8 cellular contexts compared by ENCODE assay signal in the genomic region with DNA sequence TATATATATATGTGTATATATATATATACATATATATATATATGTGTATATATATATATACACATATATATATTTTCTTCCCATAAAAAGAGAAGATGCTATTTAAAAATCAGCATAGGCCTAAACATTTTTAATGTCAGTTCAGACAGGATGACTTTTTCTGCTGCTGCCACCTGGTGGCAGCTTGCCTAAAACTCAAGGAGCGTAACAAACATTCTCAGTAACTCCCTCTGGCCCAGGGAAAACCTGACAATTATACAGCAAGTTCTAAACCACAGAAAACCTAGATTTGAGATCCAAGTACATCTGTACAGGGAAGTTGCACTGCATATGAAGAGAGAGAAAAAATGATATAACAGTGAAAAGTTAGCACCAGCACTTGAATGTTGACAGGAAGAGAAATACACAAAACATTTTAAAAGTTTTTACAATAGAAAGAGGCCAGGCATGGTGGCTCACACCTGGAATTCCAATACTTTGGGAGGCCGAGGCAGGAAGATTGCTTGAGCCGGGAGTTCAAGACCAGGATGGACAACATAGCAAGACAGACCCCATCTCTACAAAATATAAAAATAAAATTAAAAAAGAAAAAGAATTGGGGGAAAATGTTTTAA. TPM values are rescaled to one million over a fixed set of nuclear protein-coding genes. Genes with fewer than 3 reads are reported as not detected.
DNase-seq lines count a peak whose midpoint lies in the region; ATAC-seq and TF ChIP-seq lines count a peak whose summit lies in the region.

No MANE protein-coding gene starts in this region.

- H3K4me1 ChIP-seq in SK-N-SH (ENCODE audit: control insufficient read depth in 1 of 2, insufficient read depth in 2 of 2, low read depth in 1 of 2, low read length in 1 of 2) (no peaks in the 10 kb centered on the region), ascending aorta (no peaks in the 10 kb centered on the region)

- no peaks in the 10 kb centered on the region for H3K79me2 ChIP-seq in SK-N-SH (ENCODE audit: insufficient read depth)

- H3K4me3 ChIP-seq in GM12865 (ENCODE audit: low read depth, low read length) (no peak overlapping the region), SK-N-SH (ENCODE audit: low read depth in 2 of 2, low read length in 1 of 2) (no peak overlapping the region), ascending aorta (no peak overlapping the region)

- H2AFZ ChIP-seq in SK-N-SH (ENCODE audit: low read depth): no peak overlapping the region

- POLR2A ChIA-PET in SK-N-SH (lab: Yijun Ruan, JAX): no interaction called here

- H3K27me3 ChIP-seq in SK-N-SH (ENCODE audit: insufficient read depth): peaks cover 42% of the 10 kb centered on the region; the same call in 1 of the 2 replicates
- no peaks in the 10 kb centered on the region for H3K27me3 ChIP-seq in ascending aorta

- peak; percentile 73 for TF ChIP-seq CTCF in 22Rv1 (IDR thresholded peaks at IDR 0.05)
- TF ChIP-seq CTCF in GM12865 (IDR thresholded peaks at IDR 0.05; ENCODE audit: insufficient read depth, low read depth, low read length, missing control alignments): peak; percentile 63
- peak; percentile 71 for TF ChIP-seq CTCF in SK-N-SH (IDR thresholded peaks at IDR 0.05)
- peak; percentile 26 to 56 (median 45) for TF ChIP-seq CTCF in ascending aorta (IDR thresholded peaks at IDR 0.05)

- no peak for TF ChIP-seq EP300 in SK-N-SH (IDR thresholded peaks at IDR 0.05; ENCODE audit: borderline replicate concordance in 1 of 2, low read depth in 1 of 2, low read length in 1 of 2)

- H3F3A ChIP-seq in SK-N-SH (replicated peaks; ENCODE audit: insufficient read depth): no peaks in the 10 kb centered on the region

- 0% methylated on average over 3 of the region's 3 CpGs for WGBS in SK-N-SH (ENCODE audit: low lambda C conversion rate)

- no peaks in the 10 kb centered on the region for H4K20me1 ChIP-seq in SK-N-SH (ENCODE audit: insufficient read depth)

- H3K4me2 ChIP-seq in SK-N-SH: no peak overlapping the region

- H3K36me3 ChIP-seq in SK-N-SH (replicated peaks in 1 of 2; ENCODE audit: control insufficient read depth in 1 of 2, insufficient read depth in 2 of 2, low read length in 1 of 2) (no peaks in the 10 kb centered on the region), ascending aorta (no peaks in the 10 kb centered on the region)

- peak; percentile 65 for DNase-seq in GM12865 (ENCODE audit: low read depth)
- DNase-seq in Kasumi-1 (lab: John Stamatoyannopoulos, UW): peak; percentile 71 to 77
- peak; percentile 32 for DNase-seq in SK-N-SH
- no peak for DNase-seq in ascending aorta (ENCODE audit: low spot score in 2 of 2)
- DNase-seq in iPS-NIHi11 (ENCODE audit: low spot score): peak; percentile 35
- peak; percentile 6 for DNase-seq in stimulated activated CD4-positive, alpha-beta T cell treated with anti-CD3 and anti-CD28 coated beads, Interleukin-2, amount 100 ng/mL, for 4 hours (ENCODE audit: low read depth)

- no peak overlapping the region for H3K9ac ChIP-seq in SK-N-SH

- no peak for ATAC-seq in HG03139 (IDR thresholded peaks at IDR 0.05; ENCODE audit: unreplicated experiment)

- CTCF ChIA-PET in SK-N-SH (lab: Yijun Ruan, JAX): interaction anchor here (0.6 to 2.7 kb wide), 19 partner anchors 9 to 1185 kb away, joined by 3 to 27 read pairs (median 4); a partner anchor contains a TSS

- no peaks in the 10 kb centered on the region for H3K9me2 ChIP-seq in SK-N-SH

- intact Hi-C loops in ascending aorta (cut with DNase I): loop anchor here (2.0 to 10.0 kb wide), 2 partner anchors 172 to 512 kb away; no protein-coding TSS in a partner anchor

- H3K9me3 ChIP-seq in SK-N-SH (no peaks in the 10 kb centered on the region), ascending aorta (no peaks in the 10 kb centered on the region)

- TF ChIP-seq RAD21 in SK-N-SH (IDR thresholded peaks at IDR 0.05; ENCODE audit: low read length): peak; percentile 67

- no peak overlapping the region for H3K27ac ChIP-seq in 22Rv1
- no peak overlapping the region for H3K27ac ChIP-seq in SK-N-SH (ENCODE audit: low read depth in 2 of 2, low read length in 1 of 2)
- no peak overlapping the region for H3K27ac ChIP-seq in ascending aorta

TF ChIP-seq in SK-N-SH, 30 proteins besides CTCF, POLR2A, EP300 and RAD21:
- TF ChIP-seq CHD2 (IDR thresholded peaks at IDR 0.05; ENCODE audit: low read length, partially characterized antibody) (no peak), SMC3 (IDR thresholded peaks at IDR 0.05; ENCODE audit: low read depth, low read length) (peak; percentile 74), TEAD4 (IDR thresholded peaks at IDR 0.05; ENCODE audit: borderline replicate concordance, insufficient read depth) (no peak)
- TF ChIP-seq, protein P1, sequence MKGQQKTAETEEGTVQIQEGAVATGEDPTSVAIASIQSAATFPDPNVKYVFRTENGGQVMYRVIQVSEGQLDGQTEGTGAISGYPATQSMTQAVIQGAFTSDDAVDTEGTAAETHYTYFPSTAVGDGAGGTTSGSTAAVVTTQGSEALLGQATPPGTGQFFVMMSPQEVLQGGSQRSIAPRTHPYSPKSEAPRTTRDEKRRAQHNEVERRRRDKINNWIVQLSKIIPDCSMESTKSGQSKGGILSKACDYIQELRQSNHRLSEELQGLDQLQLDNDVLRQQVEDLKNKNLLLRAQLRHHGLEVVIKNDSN (IDR thresholded peaks at IDR 0.05; ENCODE audit: borderline replicate concordance, low read depth): no peak

RNA-seq across cellular contexts. Expression of a gene that starts 16.6 kb away (rescaled TPM):
- polyA plus RNA-seq in SK-N-SH (2012; rRNA removed): not detected in 2 replicates
- not detected in 2 replicates for polyA plus RNA-seq in SK-N-SH (2012; cell fraction: cytosol; rRNA removed)
- polyA plus RNA-seq in SK-N-SH (2012; cell fraction: nucleus; rRNA removed): not detected in 2 replicates
- total RNA-seq in ascending aorta: not detected

RNA-seq across cellular contexts. Expression of a gene that starts 24.9 kb away (rescaled TPM):
- polyA plus RNA-seq in SK-N-SH (2012; rRNA removed): not detected in 2 replicates
- not detected in 2 replicates for polyA plus RNA-seq in SK-N-SH (2012; cell fraction: cytosol; rRNA removed)
- polyA plus RNA-seq in SK-N-SH (2012; cell fraction: nucleus; rRNA removed): not detected in 2 replicates
- not detected for total RNA-seq in ascending aorta

RNA-seq across cellular contexts. Expression of a gene that starts 36.3 kb away (rescaled TPM):
- 22.0 and 29.0 TPM in 2 replicates for polyA plus RNA-seq in SK-N-SH (2012; rRNA removed)
- polyA plus RNA-seq in SK-N-SH (2012; cell fraction: cytosol; rRNA removed): 19.6 and 21.2 TPM in 2 replicates
- 61.6 and 96.9 TPM in 2 replicates for polyA plus RNA-seq in SK-N-SH (2012; cell fraction: nucleus; rRNA removed)
- 21.2 TPM for total RNA-seq in ascending aorta

RNA-seq across cellular contexts. Expression of a gene that starts 42.9 kb away (rescaled TPM):
- not detected in 2 replicates for polyA plus RNA-seq in SK-N-SH (2012; rRNA removed)
- polyA plus RNA-seq in SK-N-SH (2012; cell fraction: cytosol; rRNA removed): not detected in 2 replicates
- polyA plus RNA-seq in SK-N-SH (2012; cell fraction: nucleus; rRNA removed): not detected in 2 replicates
- not detected for total RNA-seq in ascending aorta

Comparison
In these comparisons a context has a peak if more than half of its experiments do, and no peak if none do; other contexts are left out.
1. DNase-seq: peak in GM12865 (single experiment), Kasumi-1 (2 of 2), SK-N-SH (single experiment), iPS-NIHi11 (single experiment) and stimulated activated CD4-positive, alpha-beta T cell treated with anti-CD3 and anti-CD28 coated beads, Interleukin-2, amount 100 ng/mL, for 4 hours (single experiment); none in ascending aorta (0 of 2).
2. Peak in every context shown above with its lines, with median percentiles within 50 percentile points of each other: CTCF ChIP-seq.